ENCODE assay signal across 8 cellular contexts in the genomic region with DNA sequence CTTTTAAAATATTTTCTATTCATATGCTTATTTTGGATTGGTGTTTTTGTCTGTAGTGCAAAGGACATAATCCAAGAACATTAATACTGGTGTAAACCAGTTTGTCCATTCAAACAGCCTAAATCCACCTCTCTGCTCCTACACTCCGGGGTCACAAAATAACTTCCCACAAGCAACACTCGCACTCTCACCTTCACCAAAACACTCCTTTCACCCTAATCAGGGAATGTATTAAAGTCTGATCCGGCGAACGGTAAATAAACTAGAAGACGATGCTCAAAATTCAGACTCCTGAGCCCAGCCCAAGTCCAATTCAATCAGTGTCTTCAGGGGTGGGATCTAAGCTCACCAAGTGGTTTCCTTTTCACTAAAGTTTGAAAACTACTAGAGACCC. TPM values are rescaled to one million over a fixed set of nuclear protein-coding genes. Genes with fewer than 3 reads are reported as not detected.
DNase-seq lines count a peak whose midpoint lies in the region; ATAC-seq and TF ChIP-seq lines count a peak whose summit lies in the region.

No MANE protein-coding gene starts in this region.

- no peaks in the 10 kb centered on the region for H3K36me3 ChIP-seq in skeletal muscle satellite cell (ENCODE audit: insufficient read depth, low read length)

- H3K4me1 Mint-ChIP-seq in stimulated activated naive CD8-positive, alpha-beta T cell treated with anti-CD3 and anti-CD28 coated beads, Interleukin-15, Interleukin-2, amounts not matched to agents 100 ng/mL and 50 ng/mL, for 24 hours (ENCODE audit: low read depth) = peaks cover 47% of the 10 kb centered on the region
- H3K4me1 Mint-ChIP-seq in activated CD8-positive, alpha-beta T cell treated with anti-CD3 and anti-CD28 coated beads for 36 hours (ENCODE audit: low read depth) = peaks cover 36% of the 10 kb centered on the region

- H3K36me3 Mint-ChIP-seq in stimulated activated naive CD8-positive, alpha-beta T cell treated with anti-CD3 and anti-CD28 coated beads, Interleukin-15, Interleukin-2, amounts not matched to agents 100 ng/mL and 50 ng/mL, for 24 hours (ENCODE audit: low read depth) = peaks cover 4% of the 10 kb centered on the region
- H3K36me3 Mint-ChIP-seq in activated CD8-positive, alpha-beta T cell treated with anti-CD3 and anti-CD28 coated beads for 36 hours (ENCODE audit: low read depth) = peaks cover 12% of the 10 kb centered on the region

- H3K27me3 ChIP-seq in skeletal muscle satellite cell (ENCODE audit: control insufficient read depth, insufficient read depth, low read length) = no peaks in the 10 kb centered on the region

- peaks cover 11% of the 10 kb centered on the region for H3K4me1 ChIP-seq in skeletal muscle satellite cell (ENCODE audit: control insufficient read depth, insufficient read depth, low read length)

- intact Hi-C loops in activated CD8-positive, alpha-beta T cell treated with anti-CD3 and anti-CD28 coated beads for 36 hours (cut with micrococcal nuclease) = loop anchor here (1.0 kb wide), 1 partner anchor 66 kb away; a partner anchor contains a TSS

- no peak for DNase-seq in stimulated activated naive CD8-positive, alpha-beta T cell treated with anti-CD3 and anti-CD28 coated beads, Interleukin-15, Interleukin-2, amounts not matched to agents 100 U/mL and 50 U/mL, for 24 hours
- no peak for DNase-seq in activated CD8-positive, alpha-beta T cell treated with anti-CD3 and anti-CD28 coated beads for 36 hours
- DNase-seq in hepatic stellate cell (ENCODE audit: low spot score) (peak; percentile 9), HCEC 1CT (no peak), NCI-H526 (lab: John Stamatoyannopoulos, UW) (no peak)

- peak overlapping the region; percentile 83 for H3K4me2 ChIP-seq in skeletal muscle satellite cell (ENCODE audit: low read length)

- no peak for TF ChIP-seq CTCF in activated CD8-positive, alpha-beta T cell treated with anti-CD3 and anti-CD28 coated beads for 36 hours (IDR thresholded peaks at IDR 0.05)

- peak overlapping the region; percentile 96 for H3K9ac ChIP-seq in skeletal muscle satellite cell (ENCODE audit: low read depth, low read length)

- H3K4me3 ChIP-seq in skeletal muscle satellite cell (ENCODE audit: low read length) = peak overlapping the region; percentile 92

- no peaks in the 10 kb centered on the region for H3K9me3 Mint-ChIP-seq in stimulated activated naive CD8-positive, alpha-beta T cell treated with anti-CD3 and anti-CD28 coated beads, Interleukin-15, Interleukin-2, amounts not matched to agents 100 ng/mL and 50 ng/mL, for 24 hours
- H3K9me3 Mint-ChIP-seq in activated CD8-positive, alpha-beta T cell treated with anti-CD3 and anti-CD28 coated beads for 36 hours = no peaks in the 10 kb centered on the region

- no peak for ATAC-seq in stimulated activated naive CD8-positive, alpha-beta T cell treated with anti-CD3 and anti-CD28 coated beads, Interleukin-15, Interleukin-2, amounts not matched to agents 100 U/mL and 50 U/mL, for 24 hours
- no peak for ATAC-seq in activated CD8-positive, alpha-beta T cell treated with anti-CD3 and anti-CD28 coated beads for 36 hours
- ATAC-seq in GM19023 (IDR thresholded peaks at IDR 0.05; ENCODE audit: unreplicated experiment) = no peak

- peak overlapping the region; percentile 89 for H3K4me3 Mint-ChIP-seq in stimulated activated naive CD8-positive, alpha-beta T cell treated with anti-CD3 and anti-CD28 coated beads, Interleukin-15, Interleukin-2, amounts not matched to agents 100 ng/mL and 50 ng/mL, for 24 hours
- peak overlapping the region; percentile 91 for H3K4me3 Mint-ChIP-seq in activated CD8-positive, alpha-beta T cell treated with anti-CD3 and anti-CD28 coated beads for 36 hours

- H3K9me3 ChIP-seq in skeletal muscle satellite cell (replicated peaks; ENCODE audit: low read length) = no peaks in the 10 kb centered on the region

- POLR2A ChIA-PET in activated CD8-positive, alpha-beta T cell treated with anti-CD3 and anti-CD28 coated beads for 36 hours (lab: Charles Lee) = interaction anchor here (0.5 to 3.9 kb wide), 6 partner anchors 14 to 731 kb away, joined by 3 to 38 read pairs (median 3); a partner anchor contains a TSS

- CTCF ChIA-PET in activated CD8-positive, alpha-beta T cell treated with anti-CD3 and anti-CD28 coated beads for 36 hours (lab: Charles Lee) = interaction anchor here (0.9 to 4.0 kb wide), 2 partner anchors 66 to 73 kb away, joined by 3 to 46 read pairs; a partner anchor contains a TSS

- no peaks in the 10 kb centered on the region for H3K27me3 Mint-ChIP-seq in stimulated activated naive CD8-positive, alpha-beta T cell treated with anti-CD3 and anti-CD28 coated beads, Interleukin-15, Interleukin-2, amounts not matched to agents 100 ng/mL and 50 ng/mL, for 24 hours
- H3K27me3 Mint-ChIP-seq in activated CD8-positive, alpha-beta T cell treated with anti-CD3 and anti-CD28 coated beads for 36 hours = no peaks in the 10 kb centered on the region

- peak overlapping the region; percentile 99 for H3K27ac Mint-ChIP-seq in stimulated activated naive CD8-positive, alpha-beta T cell treated with anti-CD3 and anti-CD28 coated beads, Interleukin-15, Interleukin-2, amounts not matched to agents 100 ng/mL and 50 ng/mL, for 24 hours
- peak overlapping the region; percentile 99 for H3K27ac Mint-ChIP-seq in activated CD8-positive, alpha-beta T cell treated with anti-CD3 and anti-CD28 coated beads for 36 hours

RNA-seq across cellular contexts. Expression of a gene that starts 0.6 kb away (rescaled TPM):
- 10 to 100 TPM; 33.0 to 34.4 TPM for total RNA-seq in activated CD8-positive, alpha-beta T cell treated with anti-CD3 and anti-CD28 coated beads for 36 hours
- 54.4 and 66.9 TPM in 2 replicates for total RNA-seq in skeletal muscle satellite cell (2012; rRNA removed)
